ENCODE assay signal across 20 cellular contexts in genomic region chr4:14581741-14582140, GRCh38.
DNase-seq lines count a peak whose midpoint lies in the region; ATAC-seq and TF ChIP-seq lines count a peak whose summit lies in the region.
"Had no signal": no experiment of that assay in that cellular context is flagged by ENCODE, and none has a peak within 500 bp of the region (broad histone marks: within the 10 kb centered on the region; RNA-seq: fewer than 3 reads in every experiment).

No MANE protein-coding gene starts in this region.

- H3K79me1 ChIP-seq in mesenchymal stem cell (replicated peaks; ENCODE audit: low read length, poor library complexity, severe bottlenecking) (no peaks in the 10 kb centered on the region), neuronal stem cell (ENCODE audit: low read depth, low read length) (no peaks in the 10 kb centered on the region)

- H3K27me3 ChIP-seq in cardiac muscle cell = no peaks in the 10 kb centered on the region
- no peaks in the 10 kb centered on the region for H3K27me3 ChIP-seq in right cardiac atrium (ENCODE audit: control insufficient read depth, insufficient read depth)
- no peaks in the 10 kb centered on the region for H3K27me3 ChIP-seq in mesenchymal stem cell (ENCODE audit: control insufficient read depth in 1 of 2, insufficient read depth in 1 of 2, low read length in 2 of 2)
- no peaks in the 10 kb centered on the region for H3K27me3 ChIP-seq in neuronal stem cell (ENCODE audit: control insufficient read depth in 3 of 3, insufficient read depth in 3 of 3, low read depth in 1 of 3, low read length in 3 of 3)
- H3K27me3 ChIP-seq: BLaER1 treated with 17β-estradiol and CSF1 and Interleukin-3, amounts not matched to agents 10 nM and 100 nM had no signal

- H3K4me2 ChIP-seq in mesenchymal stem cell (ENCODE audit: low read length, poor library complexity, severe bottlenecking) (no peak overlapping the region), neuronal stem cell (ENCODE audit: insufficient read depth, low read length, poor library complexity, severe bottlenecking) (no peak overlapping the region)
- H3K4me2 ChIP-seq: A549; BLaER1 treated with 17β-estradiol and CSF1 and Interleukin-3, amounts not matched to agents 10 nM and 100 nM had no signal

- no peak overlapping the region for H3K23ac ChIP-seq in mesenchymal stem cell (ENCODE audit: low read length in 2 of 2)
- no peak overlapping the region for H3K23ac ChIP-seq in neuronal stem cell (ENCODE audit: low read depth, low read length, poor library complexity)

- peak in 1 of 2 donors; percentile 25 for DNase-seq in cardiac muscle cell (ENCODE audit: low read depth in 1 of 2, low spot score in 1 of 2)
- no peak for DNase-seq in right cardiac atrium
- DNase-seq in ecto neural progenitor cell (ENCODE audit: low spot score) = peak; percentile 65
- no peak for DNase-seq in mesenchymal stem cell
- peak; percentile 74 for DNase-seq in neuronal stem cell (ENCODE audit: low spot score)
- no peak for DNase-seq in medulla oblongata (ENCODE audit: extremely low spot score)
- DNase-seq: AML-193; Caco-2; Calu3; CD4-positive, alpha-beta T cell; CD8-positive, alpha-beta T cell; DMS79 treated with DMSO at 0.1 percent for 48 hours; GDM1 had no signal

- WGBS in right cardiac atrium = 14% methylated on average over 3 of the region's 3 CpGs
- 20% methylated on average over 3 of the region's 3 CpGs for WGBS in mesenchymal stem cell
- WGBS in neuronal stem cell (ENCODE audit: extremely low coverage in 2 of 2, insufficient read length in 2 of 2, insufficient replicate concordance in 1 of 2), 2 donors = no CpG with 5 or more reads among the region's 3 CpGs

- H2BK15ac ChIP-seq in mesenchymal stem cell (ENCODE audit: low read depth, poor library complexity, severe bottlenecking) (no peak overlapping the region), neuronal stem cell (ENCODE audit: low read length) (no peak overlapping the region)

- H3K27ac ChIP-seq in cardiac muscle cell (peak overlapping the region; percentile 25), right cardiac atrium (ENCODE audit: low read length) (no peak overlapping the region), mesenchymal stem cell (ENCODE audit: low read length, poor library complexity, severe bottlenecking) (no peak overlapping the region), neuronal stem cell (replicated peaks; ENCODE audit: low read length) (peak overlapping the region; percentile 35)
- H3K27ac ChIP-seq: 22Rv1; A549; BLaER1 treated with 17β-estradiol and CSF1 and Interleukin-3, amounts not matched to agents 10 nM and 100 nM; C4-2B had no signal

- H3K9me3 ChIP-seq in cardiac muscle cell (ENCODE audit: low read depth) (no peaks in the 10 kb centered on the region), right cardiac atrium (ENCODE audit: control insufficient read depth, low read length) (no peaks in the 10 kb centered on the region), mesenchymal stem cell (ENCODE audit: control insufficient read depth, low read length) (no peaks in the 10 kb centered on the region), neuronal stem cell (replicated peaks in 1 of 2; ENCODE audit: control insufficient read depth in 2 of 2, insufficient read depth in 1 of 2, low read depth in 1 of 2, low read length in 2 of 2) (no peaks in the 10 kb centered on the region)
- H3K9me3 ChIP-seq: A549, Caco-2 had no signal

- H3K18ac ChIP-seq in mesenchymal stem cell (ENCODE audit: low read depth in 1 of 2, low read length in 2 of 2) = no peak overlapping the region
- no peak overlapping the region for H3K18ac ChIP-seq in neuronal stem cell (ENCODE audit: low read length)

- H4K8ac ChIP-seq in mesenchymal stem cell (ENCODE audit: low read length) (no peak overlapping the region), neuronal stem cell (ENCODE audit: low read depth, low read length) (no peak overlapping the region)

- H4K91ac ChIP-seq in mesenchymal stem cell (ENCODE audit: low read length) = no peak overlapping the region
- H4K91ac ChIP-seq in neuronal stem cell (ENCODE audit: low read depth, low read length, poor library complexity) = no peak overlapping the region

- H2AK5ac ChIP-seq in mesenchymal stem cell (ENCODE audit: low read length, severe bottlenecking) (no peak overlapping the region), neuronal stem cell (ENCODE audit: low read depth, low read length) (no peak overlapping the region)

- no peak overlapping the region for H3K4ac ChIP-seq in mesenchymal stem cell (ENCODE audit: low read depth in 1 of 2, low read length in 2 of 2)
- H3K4ac ChIP-seq in neuronal stem cell (ENCODE audit: low read length) = no peak overlapping the region

- H2BK5ac ChIP-seq in mesenchymal stem cell (ENCODE audit: low read depth, low read length, poor library complexity, severe bottlenecking) (no peak overlapping the region), neuronal stem cell (ENCODE audit: low read length) (no peak overlapping the region)

- H3K9ac ChIP-seq in mesenchymal stem cell (ENCODE audit: low read length) (no peak overlapping the region), neuronal stem cell (ENCODE audit: low read depth, low read length, poor library complexity) (no peak overlapping the region)
- H3K9ac ChIP-seq: BLaER1 treated with 17β-estradiol and CSF1 and Interleukin-3, amounts not matched to agents 10 nM and 100 nM had no signal

- H3K14ac ChIP-seq in mesenchymal stem cell (ENCODE audit: low read length in 2 of 2) (peak overlapping the region in 1 of 2 experiments; percentile 28), neuronal stem cell (ENCODE audit: low read length) (no peak overlapping the region)

- ATAC-seq in right cardiac atrium (no peak), HG02973 (IDR thresholded peaks at IDR 0.05; ENCODE audit: unreplicated experiment) (no peak), GM18867 (IDR thresholded peaks at IDR 0.05; ENCODE audit: unreplicated experiment) (no peak)
- ATAC-seq: A549; CD8-positive, alpha-beta T cell; GM12878 had no signal

- H3K4me1 ChIP-seq in cardiac muscle cell (ENCODE audit: low read depth) (peaks cover 27% of the 10 kb centered on the region), right cardiac atrium (ENCODE audit: control insufficient read depth, insufficient read depth, low read length) (no peaks in the 10 kb centered on the region), mesenchymal stem cell (ENCODE audit: control insufficient read depth, insufficient read depth, low read depth, low read length) (no peaks in the 10 kb centered on the region), neuronal stem cell (ENCODE audit: control insufficient read depth in 2 of 2, insufficient read depth in 1 of 2, low read depth in 1 of 2, low read length in 2 of 2) (peaks cover 0 to 15% of the 10 kb centered on the region in 2 donors)
- H3K4me1 ChIP-seq: BLaER1 treated with 17β-estradiol and CSF1 and Interleukin-3, amounts not matched to agents 10 nM and 100 nM; Caco-2 had no signal

- peak overlapping the region; percentile 4 for H2AFZ ChIP-seq in mesenchymal stem cell (ENCODE audit: low read depth, low read length)
- no peak overlapping the region for H2AFZ ChIP-seq in neuronal stem cell (ENCODE audit: low read length)

- no peak overlapping the region for H2BK120ac ChIP-seq in mesenchymal stem cell (ENCODE audit: low read depth, low read length)
- H2BK120ac ChIP-seq in neuronal stem cell (ENCODE audit: low read depth, low read length) = no peak overlapping the region

- TF ChIP-seq CTCF in cardiac muscle cell (IDR thresholded peaks at IDR 0.05; ENCODE audit: low read depth, low read length) = no peak

- H3K4me3 ChIP-seq in cardiac muscle cell = no peak overlapping the region
- no peak overlapping the region for H3K4me3 ChIP-seq in right cardiac atrium (ENCODE audit: low read length)
- no peak overlapping the region for H3K4me3 ChIP-seq in mesenchymal stem cell (ENCODE audit: insufficient read depth in 1 of 2, low read depth in 1 of 2, low read length in 2 of 2)
- no peak overlapping the region for H3K4me3 ChIP-seq in neuronal stem cell (ENCODE audit: low read length in 2 of 2)
- H3K4me3 ChIP-seq: A549; BLaER1 treated with 17β-estradiol and CSF1 and Interleukin-3, amounts not matched to agents 10 nM and 100 nM; GM12878 had no signal

- intact Hi-C loops in right cardiac atrium (cut with DNase I) = no loop called here

- H3K36me3 ChIP-seq in cardiac muscle cell (no peaks in the 10 kb centered on the region), mesenchymal stem cell (ENCODE audit: control insufficient read depth in 1 of 2, insufficient read depth in 2 of 2, low read depth in 1 of 2, low read length in 2 of 2) (no peaks in the 10 kb centered on the region), neuronal stem cell (replicated peaks in 1 of 2; ENCODE audit: control insufficient read depth in 2 of 2, insufficient read depth in 2 of 2, low read length in 2 of 2) (no peaks in the 10 kb centered on the region)
- H3K36me3 ChIP-seq: BLaER1 treated with 17β-estradiol and CSF1 and Interleukin-3, amounts not matched to agents 10 nM and 100 nM had no signal

- H2BK12ac ChIP-seq in mesenchymal stem cell (ENCODE audit: low read length in 2 of 2) (no peak overlapping the region), neuronal stem cell (ENCODE audit: low read length) (no peak overlapping the region)

Comparison
In these comparisons a context has a peak if more than half of its experiments do, and no peak if none do; other contexts are left out.
1. H3K27ac ChIP-seq: peak in cardiac muscle cell (single experiment) and neuronal stem cell (single experiment); none in right cardiac atrium (single experiment) and mesenchymal stem cell (single experiment).
2. DNase-seq: peak in ecto neural progenitor cell (single experiment) and neuronal stem cell (single experiment); none in right cardiac atrium (0 of 3), mesenchymal stem cell (single experiment) and medulla oblongata (single experiment).